ENCODE assay signal across 8 cellular contexts in the genomic region with DNA sequence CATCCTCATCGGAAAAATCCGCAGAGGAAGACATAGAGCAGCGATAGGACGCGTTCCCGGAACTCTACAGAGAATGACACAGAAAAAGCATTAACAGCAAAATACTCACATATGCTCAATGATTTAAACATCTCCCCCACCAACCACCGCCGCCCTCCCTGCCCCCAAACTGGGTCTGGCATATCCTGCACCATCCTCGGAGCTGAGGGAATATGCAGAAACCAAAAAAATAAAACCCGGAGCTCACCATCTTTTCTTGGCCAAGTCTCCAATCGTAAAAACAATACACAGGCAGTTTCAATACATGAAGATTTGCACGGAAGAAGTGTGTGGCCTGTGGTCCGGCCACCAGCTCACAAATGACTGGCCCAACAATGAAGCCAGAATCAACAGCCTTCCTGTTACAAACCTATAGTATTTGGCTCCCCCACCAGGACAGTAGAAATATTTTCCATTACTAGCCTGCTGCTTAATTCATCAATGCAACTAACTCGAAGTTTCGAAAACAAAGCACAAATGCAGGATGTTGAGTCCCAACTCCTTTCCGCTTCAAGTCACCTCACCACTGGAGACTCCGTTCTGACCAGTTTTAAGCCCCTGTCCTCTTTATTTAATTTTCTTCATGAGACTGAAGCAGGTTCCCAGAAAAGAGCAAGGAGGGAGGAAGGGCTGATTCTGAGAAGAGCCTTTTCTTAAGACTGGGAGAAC.
DNase-seq lines count a peak whose midpoint lies in the region; ATAC-seq, FAIRE-seq and TF ChIP-seq lines count a peak whose summit lies in the region.

No MANE protein-coding gene starts in this region.

- DNase-seq in A549 (ENCODE audit: low read depth in 1 of 2, low spot score in 1 of 2) (peak; percentile 46 to 65), GM04504 (ENCODE audit: low read depth) (peak; percentile 69), H54 (ENCODE audit: insufficient read length, low spot score) (no peak), LHCN-M2 (ENCODE audit: low read depth) (peak; percentile 89), dermis blood vessel endothelial cell (peak; percentile 97), left lung (no peak)
- DNase-seq in stimulated activated naive CD8-positive, alpha-beta T cell treated with anti-CD3 and anti-CD28 coated beads, Interleukin-15, amount 100 ng/mL, for 72 hours, result peak; percentile 48 to 74

- H3K27ac Mint-ChIP-seq in stimulated activated naive CD8-positive, alpha-beta T cell treated with anti-CD3 and anti-CD28 coated beads, Interleukin-15, amount 100 ng/mL, for 72 hours, result peak overlapping the region; percentile 67 to 79

- H3K4me1 Mint-ChIP-seq in stimulated activated naive CD8-positive, alpha-beta T cell treated with anti-CD3 and anti-CD28 coated beads, Interleukin-15, amount 100 ng/mL, for 72 hours, result peaks cover 24% of the 10 kb centered on the region

- peaks cover 58% of the 10 kb centered on the region for H3K27me3 Mint-ChIP-seq in stimulated activated naive CD8-positive, alpha-beta T cell treated with anti-CD3 and anti-CD28 coated beads, Interleukin-15, amount 100 ng/mL, for 72 hours

- TF ChIP-seq CTCF in A549 (IDR thresholded peaks at IDR 0.05) (peak; percentile 67), left lung (IDR thresholded peaks at IDR 0.05) (peak; percentile 12 to 40)

- H3K9me3 Mint-ChIP-seq in stimulated activated naive CD8-positive, alpha-beta T cell treated with anti-CD3 and anti-CD28 coated beads, Interleukin-15, amount 100 ng/mL, for 72 hours, result no peaks in the 10 kb centered on the region

- no peak for TF ChIP-seq EP300 in A549 (IDR thresholded peaks at IDR 0.05)

- 54% methylated on average over 17 of the region's 17 CpGs for WGBS in A549 (ENCODE audit: missing lambda C conversion rate)

- H3K4me2 ChIP-seq in A549, result peak overlapping the region; percentile 65

- FAIRE-seq in A549 (lab: Jason Lieb, UNC) (no peak), H54 (lab: Jason Lieb, UNC) (peak; percentile 92)

- H3K4me3 Mint-ChIP-seq in stimulated activated naive CD8-positive, alpha-beta T cell treated with anti-CD3 and anti-CD28 coated beads, Interleukin-15, amount 100 ng/mL, for 72 hours, result peak overlapping the region; percentile 74 to 77

- intact Hi-C loops in left lung (cut with DNase I), result loop anchor here in 1 of 2 donors (10.0 kb wide), 1 partner anchor 147 kb away; no protein-coding TSS in a partner anchor

- CTCF ChIA-PET in A549 (lab: Yijun Ruan, JAX), result interaction anchor here (0.6 to 7.8 kb wide), 36 partner anchors 7 to 410 kb away, joined by 3 to 67 read pairs (median 5); no protein-coding TSS in a partner anchor

- peak; percentile 74 to 81 for TF ChIP-seq RAD21 in A549 (conservative IDR thresholded peaks at IDR 0.05 in 1 of 2, IDR thresholded peaks at IDR 0.05 in 1 of 2)

- peaks cover 0 to 12% of the 10 kb centered on the region in 2 donors for H3K27me3 ChIP-seq in left lung

- H3K9me3 ChIP-seq in A549, result no peaks in the 10 kb centered on the region
- no peaks in the 10 kb centered on the region for H3K9me3 ChIP-seq in left lung

- H3K36me3 ChIP-seq in left lung, result no peaks in the 10 kb centered on the region

- H3K4me1 ChIP-seq in A549 (peaks cover 34% of the 10 kb centered on the region), left lung (peaks cover 0 to 13% of the 10 kb centered on the region in 2 donors)

- ATAC-seq in A549 (peak; percentile 92 to 94), SK-N-SH treated with all-trans-retinoic acid at 6 μM for 48 hours (peak; percentile 89), left lung (peak; percentile 97)
- ATAC-seq in stimulated activated naive CD8-positive, alpha-beta T cell treated with anti-CD3 and anti-CD28 coated beads, Interleukin-15, amount 100 ng/mL, for 72 hours, result peak; percentile 98

- H3K4me3 ChIP-seq in A549 (no peak overlapping the region), left lung (peak overlapping the region; percentile 27 to 30)

- H3K27ac ChIP-seq in A549 (peak overlapping the region; percentile 24 to 74; a peak in 4 of 6 replicates), left lung (peak overlapping the region in 1 of 2 donors; percentile 53)

- POLR2A ChIA-PET in A549 (lab: Yijun Ruan, JAX), result interaction anchor here (1.1 kb wide), 1 partner anchor 11 kb away, joined by 4 read pairs; no protein-coding TSS in a partner anchor

- TF ChIP-seq POLR2A in A549 (IDR thresholded peaks at IDR 0.05; ENCODE audit: low read length), result no peak
- no peak for TF ChIP-seq POLR2A in H54 (IDR thresholded peaks at IDR 0.05; ENCODE audit: low read depth, low read length)

TF ChIP-seq in A549, 52 proteins besides CTCF, POLR2A, EP300 and RAD21:
- TF ChIP-seq HOXB5 (CRISPR knock-in tag; IDR thresholded peaks at IDR 0.05), result no peak
- TF ChIP-seq SMC3 (IDR thresholded peaks at IDR 0.05), result peak; percentile 59
- no peak for TF ChIP-seq ZNF302 (CRISPR knock-in tag; IDR thresholded peaks at IDR 0.05)
- peak; percentile 46; the same call in 1 of the 2 replicates for TF ChIP-seq KDM5A (IDR thresholded peaks at IDR 0.05)
- TF ChIP-seq, protein P1, sequence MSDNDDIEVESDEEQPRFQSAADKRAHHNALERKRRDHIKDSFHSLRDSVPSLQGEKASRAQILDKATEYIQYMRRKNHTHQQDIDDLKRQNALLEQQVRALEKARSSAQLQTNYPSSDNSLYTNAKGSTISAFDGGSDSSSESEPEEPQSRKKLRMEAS (IDR thresholded peaks at IDR 0.05), result no peak

TF ChIP-seq in SK-N-SH treated with all-trans-retinoic acid at 6 μM for 48 hours, 23 proteins besides CTCF, POLR2A, EP300 and RAD21:
- TF ChIP-seq ZNF8 (CRISPR knock-in tag; IDR thresholded peaks at IDR 0.05) (no peak), ISL1 (CRISPR knock-in tag; IDR thresholded peaks at IDR 0.05) (peak; percentile 4; the same call in 1 of the 2 replicates), GLIS3 (CRISPR knock-in tag; IDR thresholded peaks at IDR 0.05) (no peak), PPARA (CRISPR knock-in tag; IDR thresholded peaks at IDR 0.05; ENCODE audit: borderline replicate concordance) (no peak), ZNF565 (CRISPR knock-in tag; conservative IDR thresholded peaks at IDR 0.05; ENCODE audit: low read depth) (no peak), TCF4 (CRISPR knock-in tag; IDR thresholded peaks at IDR 0.05; ENCODE audit: borderline replicate concordance) (no peak)
- TF ChIP-seq, protein P2, sequence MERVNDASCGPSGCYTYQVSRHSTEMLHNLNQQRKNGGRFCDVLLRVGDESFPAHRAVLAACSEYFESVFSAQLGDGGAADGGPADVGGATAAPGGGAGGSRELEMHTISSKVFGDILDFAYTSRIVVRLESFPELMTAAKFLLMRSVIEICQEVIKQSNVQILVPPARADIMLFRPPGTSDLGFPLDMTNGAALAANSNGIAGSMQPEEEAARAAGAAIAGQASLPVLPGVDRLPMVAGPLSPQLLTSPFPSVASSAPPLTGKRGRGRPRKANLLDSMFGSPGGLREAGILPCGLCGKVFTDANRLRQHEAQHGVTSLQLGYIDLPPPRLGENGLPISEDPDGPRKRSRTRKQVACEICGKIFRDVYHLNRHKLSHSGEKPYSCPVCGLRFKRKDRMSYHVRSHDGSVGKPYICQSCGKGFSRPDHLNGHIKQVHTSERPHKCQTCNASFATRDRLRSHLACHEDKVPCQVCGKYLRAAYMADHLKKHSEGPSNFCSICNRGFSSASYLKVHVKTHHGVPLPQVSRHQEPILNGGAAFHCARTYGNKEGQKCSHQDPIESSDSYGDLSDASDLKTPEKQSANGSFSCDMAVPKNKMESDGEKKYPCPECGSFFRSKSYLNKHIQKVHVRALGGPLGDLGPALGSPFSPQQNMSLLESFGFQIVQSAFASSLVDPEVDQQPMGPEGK (CRISPR knock-in tag; IDR thresholded peaks at IDR 0.05; ENCODE audit: borderline replicate concordance), result no peak
TF ChIP-seq in SK-N-SH treated with all-trans-retinoic acid at 6 μM for 48 hours: peak in this region for 1.

Comparison
In these comparisons a context has a peak if more than half of its experiments do, and no peak if none do; other contexts are left out.
1. DNase-seq: peak in A549 (2 of 2), GM04504 (single experiment), LHCN-M2 (single experiment), dermis blood vessel endothelial cell (single experiment) and stimulated activated naive CD8-positive, alpha-beta T cell treated with anti-CD3 and anti-CD28 coated beads, Interleukin-15, amount 100 ng/mL, for 72 hours (2 of 2); none in H54 (single experiment) and left lung (0 of 2).
2. Peak in every context shown above with its lines, with median percentiles within 50 percentile points of each other: ATAC-seq.